ENCODE assay signal across 11 cellular contexts in genomic region chr2:62149708-62150107, GRCh38. TPM values are rescaled to one million over a fixed set of nuclear protein-coding genes. Genes with fewer than 3 reads are reported as not detected.
DNase-seq lines count a peak whose midpoint lies in the region; ATAC-seq, FAIRE-seq and TF ChIP-seq lines count a peak whose summit lies in the region.
"Had no signal": no experiment of that assay in that cellular context is flagged by ENCODE, and none has a peak within 500 bp of the region (broad histone marks: within the 10 kb centered on the region; RNA-seq: fewer than 3 reads in every experiment).

No MANE protein-coding gene starts in this region.

- DNase-seq in AG20443 (ENCODE audit: low spot score) (peak; percentile 76), HS-5 (ENCODE audit: low read depth) (peak; percentile 92), brain microvascular endothelial cell (peak; percentile 96), islet precursor cell (peak; percentile 88), upper lobe of right lung (no peak), kidney (no peak), 8988T (no peak)
- DNase-seq: mesendoderm, NCI-H1092, Peyer's patch had no signal

- H3K27me3 ChIP-seq in brain microvascular endothelial cell (replicated peaks) (no peaks in the 10 kb centered on the region), upper lobe of right lung (no peaks in the 10 kb centered on the region)
- H3K27me3 ChIP-seq: Peyer's patch had no signal

- H3K9me3 ChIP-seq in upper lobe of right lung: no peaks in the 10 kb centered on the region
- no peaks in the 10 kb centered on the region for H3K9me3 ChIP-seq in kidney (ENCODE audit: control insufficient read depth in 1 of 2, low read length in 2 of 2)
- H3K9me3 ChIP-seq: Peyer's patch had no signal

- H3K4me3 ChIP-seq in brain microvascular endothelial cell (ENCODE audit: low read depth, low read length) (no peak overlapping the region), upper lobe of right lung (no peak overlapping the region), kidney (ENCODE audit: low read length in 2 of 2) (no peak overlapping the region)
- H3K4me3 ChIP-seq: Peyer's patch had no signal

- H3K4me1 ChIP-seq in upper lobe of right lung (no peaks in the 10 kb centered on the region), kidney (ENCODE audit: control insufficient read depth in 1 of 2, insufficient read depth in 1 of 2, low read depth in 1 of 2, low read length in 2 of 2) (no peaks in the 10 kb centered on the region)
- H3K4me1 ChIP-seq: Peyer's patch had no signal

- ATAC-seq in GM21526 (IDR thresholded peaks at IDR 0.05; ENCODE audit: low FRiP score, unreplicated experiment) (no peak), upper lobe of right lung (no peak)

- in situ Hi-C loops in brain microvascular endothelial cell (cut with HindIII; ENCODE audit: low pct_ligation_motif_present, low sequenced_read_pairs): no loop called here

- H3K36me3 ChIP-seq in brain microvascular endothelial cell (replicated peaks): no peaks in the 10 kb centered on the region
- H3K36me3 ChIP-seq in upper lobe of right lung: no peaks in the 10 kb centered on the region
- H3K36me3 ChIP-seq in kidney (ENCODE audit: control insufficient read depth in 1 of 2, insufficient read depth in 2 of 2, low read length in 2 of 2): no peaks in the 10 kb centered on the region
- H3K36me3 ChIP-seq: Peyer's patch had no signal

- intact Hi-C loops in upper lobe of right lung (cut with DNase I): no loop called here
- intact Hi-C loops in kidney (cut with DNase I): no loop called here

- H3K27ac ChIP-seq in brain microvascular endothelial cell: no peak overlapping the region
- H3K27ac ChIP-seq in upper lobe of right lung: no peak overlapping the region
- no peak overlapping the region for H3K27ac ChIP-seq in kidney (ENCODE audit: low read depth in 2 of 2, low read length in 2 of 2)
- H3K27ac ChIP-seq: Peyer's patch had no signal

- no peak overlapping the region for H3K9ac ChIP-seq in kidney (ENCODE audit: low read length in 2 of 2)

- no peak for FAIRE-seq in kidney (lab: Jason Lieb, UNC)

- no peak for TF ChIP-seq CTCF in brain microvascular endothelial cell (IDR thresholded peaks at IDR 0.05; ENCODE audit: low read depth, low read length, missing control alignments)
- TF ChIP-seq CTCF in upper lobe of right lung (IDR thresholded peaks at IDR 0.05): no peak
- no peak for TF ChIP-seq CTCF in kidney (IDR thresholded peaks at IDR 0.05; ENCODE audit: borderline replicate concordance, extremely low read depth, insufficient read depth)

RNA-seq across cellular contexts. Expression of gene B3GNT2, which starts 46.2 kb away (rescaled TPM):
- 38.6 TPM for total RNA-seq in upper lobe of right lung
- 35.0 TPM for total RNA-seq in kidney
- polyA plus RNA-seq in kidney (ENCODE audit: insufficient read depth, low read depth, low replicate concordance): 17.5 TPM

Comparison
In these comparisons a context has a peak if more than half of its experiments do, and no peak if none do; other contexts are left out.
1. DNase-seq: peak in AG20443 (single experiment), HS-5 (single experiment), brain microvascular endothelial cell (single experiment) and islet precursor cell (single experiment); none in upper lobe of right lung (single experiment), kidney (single experiment) and 8988T (single experiment).